ENCODE assay signal across 17 cellular contexts in genomic region chr13:111278258-111278657, GRCh38. TPM values are rescaled to one million over a fixed set of nuclear protein-coding genes. Genes with fewer than 3 reads are reported as not detected.
"Had no signal": no experiment of that assay in that cellular context is flagged by ENCODE, and none has a peak within 500 bp of the region (broad histone marks: within the 10 kb centered on the region; RNA-seq: fewer than 3 reads in every experiment).

No MANE protein-coding gene starts in this region.

- H3K4me3 Mint-ChIP-seq: activated CD8-positive, alpha-beta T cell treated with anti-CD3 and anti-CD28 coated beads for 36 hours; activated naive CD4-positive, alpha-beta T cell treated with anti-CD3 and anti-CD28 coated beads, Interleukin-2, amount 50 U/mL, for 24 hours; brain; memory B cell; nephron; stimulated activated effector memory CD8-positive, alpha-beta T cell treated with anti-CD3 and anti-CD28 coated beads, Interleukin-12 subunit alpha, Interleukin-12 subunit beta, amount 100 ng/mL, for 72 hours; type B pancreatic cell had no signal

- H3K4me3 ChIP-seq: esophagus squamous epithelium, ovary, skin epidermis had no signal

- H3K27ac ChIP-seq: esophagus squamous epithelium, ovary, skin epidermis had no signal

- H3K36me3 ChIP-seq: ovary had no signal

- H3K9me3 ChIP-seq: esophagus squamous epithelium, ovary had no signal

- H3K27ac Mint-ChIP-seq: activated naive CD4-positive, alpha-beta T cell treated with anti-CD3 and anti-CD28 coated beads, Interleukin-2, amount 50 U/mL, for 24 hours; memory B cell; stimulated activated effector memory CD8-positive, alpha-beta T cell treated with anti-CD3 and anti-CD28 coated beads, Interleukin-12 subunit alpha, Interleukin-12 subunit beta, amount 100 ng/mL, for 72 hours; type B pancreatic cell had no signal

- H3K27me3 ChIP-seq: esophagus squamous epithelium, ovary had no signal

- H3K4me1 Mint-ChIP-seq: memory B cell; stimulated activated effector memory CD8-positive, alpha-beta T cell treated with anti-CD3 and anti-CD28 coated beads, Interleukin-12 subunit alpha, Interleukin-12 subunit beta, amount 100 ng/mL, for 72 hours had no signal

- DNase-seq: activated CD4-positive, CD25-positive, alpha-beta regulatory T cell treated with anti-CD3 and anti-CD28 coated beads, Interleukin-2, amount 50 U/mL, for 72 hours; activated CD8-positive, alpha-beta T cell treated with anti-CD3 and anti-CD28 coated beads for 36 hours; activated effector memory CD4-positive, alpha-beta T cell treated with Interleukin-2 at 50 U/mL for 16 hours; amniotic stem cell; esophagus squamous epithelium; ovary; SIG-M5 had no signal

- H3K27me3 Mint-ChIP-seq: activated CD8-positive, alpha-beta T cell treated with anti-CD3 and anti-CD28 coated beads for 36 hours; activated naive CD4-positive, alpha-beta T cell treated with anti-CD3 and anti-CD28 coated beads, Interleukin-2, amount 50 U/mL, for 24 hours; brain; memory B cell; type B pancreatic cell had no signal

- H3K9me3 Mint-ChIP-seq: activated CD8-positive, alpha-beta T cell treated with anti-CD3 and anti-CD28 coated beads for 36 hours; activated naive CD4-positive, alpha-beta T cell treated with anti-CD3 and anti-CD28 coated beads, Interleukin-2, amount 50 U/mL, for 24 hours; brain; memory B cell; nephron; stimulated activated effector memory CD8-positive, alpha-beta T cell treated with anti-CD3 and anti-CD28 coated beads, Interleukin-12 subunit alpha, Interleukin-12 subunit beta, amount 100 ng/mL, for 72 hours; type B pancreatic cell had no signal

- ATAC-seq: activated CD8-positive, alpha-beta T cell treated with anti-CD3 and anti-CD28 coated beads for 36 hours; left lobe of liver; stimulated activated effector memory CD8-positive, alpha-beta T cell treated with anti-CD3 and anti-CD28 coated beads, Interleukin-12 subunit alpha, Interleukin-12 subunit beta, amount 100 ng/mL, for 72 hours had no signal

RNA-seq across cellular contexts. Expression of gene TEX29, which starts 42.2 kb away (rescaled TPM):
- total RNA-seq: esophagus squamous epithelium, renal cortical epithelial cell, subcutaneous adipose tissue had no signal
